In the genomic region with DNA sequence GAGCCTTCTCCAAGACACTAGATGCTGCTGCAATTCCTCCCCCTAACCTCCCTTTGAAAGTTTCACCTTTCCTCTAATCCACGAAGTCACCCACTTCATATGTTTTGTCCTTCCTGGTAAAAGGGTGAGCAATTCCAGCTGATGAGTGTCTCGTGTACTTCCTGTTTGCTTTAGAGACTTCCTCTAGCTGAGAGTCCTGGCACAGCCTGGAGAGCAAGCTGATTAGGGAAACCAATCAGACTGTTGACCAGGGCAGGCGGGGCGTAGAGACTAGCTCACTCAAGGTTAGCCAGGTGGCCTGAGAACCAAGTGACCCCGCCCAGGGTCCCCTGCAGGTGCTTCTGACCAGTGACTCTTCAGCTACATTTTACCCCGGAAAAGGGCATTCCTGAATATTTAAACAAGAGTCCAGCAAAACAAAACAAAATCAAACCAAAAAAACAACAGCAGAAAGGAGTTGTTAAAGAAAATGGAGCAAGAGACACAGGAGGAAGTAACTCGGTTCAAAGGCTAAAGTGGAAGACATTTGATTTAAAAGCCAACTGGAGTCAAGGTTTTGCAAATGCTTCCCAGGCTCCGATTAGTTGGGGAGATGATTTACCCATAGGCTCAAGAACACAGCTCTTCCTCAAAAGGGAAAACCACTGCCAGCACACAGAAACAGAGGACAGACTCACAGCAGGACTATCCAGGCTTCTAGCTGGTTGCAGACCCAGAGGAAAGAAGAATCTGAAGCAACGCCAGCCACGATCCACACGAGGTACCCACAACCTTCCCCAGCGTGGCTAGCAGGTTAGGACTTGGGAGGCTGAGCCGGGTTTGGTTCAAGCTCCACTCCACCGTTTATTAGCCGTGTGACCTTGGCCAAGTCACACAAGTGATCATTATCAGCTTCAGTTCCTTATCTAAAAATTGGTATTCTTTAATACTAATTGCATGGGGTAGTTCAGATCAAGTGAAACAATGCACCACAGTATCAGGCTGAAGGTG, we compare ENCODE assay signal across 8 cellular contexts. TPM values are rescaled to one million over a fixed set of nuclear protein-coding genes. Genes with fewer than 3 reads are reported as not detected.
A peak's percentile ranks its signal among the peaks of the same experiment; 100 is the strongest.
DNase-seq lines count a peak whose midpoint lies in the region; ATAC-seq, FAIRE-seq and TF ChIP-seq lines count a peak whose summit lies in the region.

No MANE protein-coding gene starts in this region.

- peak overlapping the region; percentile 64 for H3K27ac Mint-ChIP-seq in Caco-2 (ENCODE audit: unreplicated experiment)

- peak overlapping the region; percentile 32 to 71 for H3K27ac ChIP-seq in testis

- CTCF ChIA-PET in Caco-2 (lab: Charles Lee) = interaction anchor here (0.5 to 1.1 kb wide), 3 partner anchors 18 to 271 kb away, joined by 4 to 8 read pairs (median 5); a partner anchor contains a TSS

- H3K4me3 Mint-ChIP-seq in Caco-2 (ENCODE audit: unreplicated experiment) = no peak overlapping the region

- WGBS in testis, 2 donors = 41 to 46% methylated on average over 15 of the region's 15 CpGs

- H3K4me3 ChIP-seq in Caco-2 (ENCODE audit: low read depth, low read length) (no peak overlapping the region), testis (no peak overlapping the region)

- H3K27me3 Mint-ChIP-seq in Caco-2 (ENCODE audit: insufficient read depth, unreplicated experiment) = no peaks in the 10 kb centered on the region

- DNase-seq in Caco-2 (peak; percentile 60 to 80), NCI-H1417 (lab: John Stamatoyannopoulos, UW) (peak in 2 of 3 experiments; percentile 45 to 66), amniotic epithelial cell (ENCODE audit: low read depth) (peak; percentile 90), testis (peak; percentile 58), activated gamma-delta T cell (lab: John Stamatoyannopoulos, UW) (no peak), hippocampal formation (lab: John Stamatoyannopoulos, UW) (no peak)

- H3K36me3 ChIP-seq in Caco-2 (ENCODE audit: control insufficient read depth, insufficient read depth, low read length) (no peaks in the 10 kb centered on the region), testis (ENCODE audit: low read depth, missing control alignments) (no peaks in the 10 kb centered on the region)

- H3K4me1 ChIP-seq in Caco-2 (peaks cover 13% of the 10 kb centered on the region), testis (peaks cover 53% of the 10 kb centered on the region)

- POLR2A ChIA-PET in Caco-2 (lab: Charles Lee) = interaction anchor here (0.6 to 1.3 kb wide), 4 partner anchors 15 to 547 kb away, joined by 3 to 5 read pairs (median 3); a partner anchor contains a TSS

- peaks cover 35% of the 10 kb centered on the region for H3K36me3 Mint-ChIP-seq in Caco-2 (ENCODE audit: insufficient read depth, unreplicated experiment)

- no peak for ATAC-seq in HG02885 (IDR thresholded peaks at IDR 0.05; ENCODE audit: poor library complexity, unreplicated experiment)

- TF ChIP-seq CTCF in Caco-2 (IDR thresholded peaks at IDR 0.05; ENCODE audit: insufficient read depth in 1 of 2, low read depth in 1 of 2, low read length in 1 of 2, severe bottlenecking in 1 of 2, unreplicated experiment in 1 of 2) (no peak), testis (IDR thresholded peaks at IDR 0.05) (no peak)

- no TSS peak for BruUV-seq in Caco-2 (replicated peaks; lab: Mats Ljungman, UMichigan)

- intact Hi-C loops in Caco-2 (cut with micrococcal nuclease; ENCODE audit: unreplicated experiment) = no loop called here
- intact Hi-C loops in testis (cut with DNase I; ENCODE audit: low total_unique reads) = no loop called here

- H3K9me3 ChIP-seq in Caco-2 (no peaks in the 10 kb centered on the region), testis (no peaks in the 10 kb centered on the region)

- TF ChIP-seq POLR2A in testis (IDR thresholded peaks at IDR 0.05) = no peak

- no peaks in the 10 kb centered on the region for H3K9me3 Mint-ChIP-seq in Caco-2 (ENCODE audit: unreplicated experiment)

- no peaks in the 10 kb centered on the region for H3K27me3 ChIP-seq in Caco-2 (replicated peaks; ENCODE audit: control insufficient read depth, insufficient read depth, low read length)
- H3K27me3 ChIP-seq in testis = no peaks in the 10 kb centered on the region

- H3K4me1 Mint-ChIP-seq in Caco-2 (ENCODE audit: low read depth, unreplicated experiment) = peaks cover 6% of the 10 kb centered on the region

- FAIRE-seq in islet of Langerhans (lab: Jason Lieb, UNC) = peak; percentile 99

RNA-seq across cellular contexts. Expression of a gene that starts 13.4 kb away (rescaled TPM):
- total RNA-seq in Caco-2 (2022) (not detected in 2 replicates), testis (1 to 10 TPM; 6.9 to 9.8 TPM)
- 12.9 TPM for polyA plus RNA-seq in testis (ENCODE audit: insufficient read depth, low read depth, low replicate concordance)

RNA-seq across cellular contexts. Expression of a gene that starts 14.8 kb away (rescaled TPM):
- total RNA-seq in Caco-2 (2022) = 46.5 and 56.2 TPM in 2 replicates
- total RNA-seq in testis = 100 to 1,000 TPM; 109 to 111 TPM
- polyA plus RNA-seq in testis (ENCODE audit: insufficient read depth, low read depth, low replicate concordance) = 37.6 TPM

RNA-seq across cellular contexts. Expression of a gene that starts 18.8 kb away (rescaled TPM):
- total RNA-seq in Caco-2 (2022) (151 and 155 TPM in 2 replicates), testis (100 to 1,000 TPM in 1 of 2 donors, 10 to 100 TPM in 1; 96.0 to 152 TPM)
- 139 TPM for polyA plus RNA-seq in testis (ENCODE audit: insufficient read depth, low read depth, low replicate concordance)

RNA-seq across cellular contexts. Expression of a gene that starts 23.4 kb away (rescaled TPM):
- total RNA-seq in Caco-2 (2022) = 0.79 TPM in 2 replicates
- total RNA-seq in testis = 10 to 100 TPM; 35.9 to 51.1 TPM
- 56.3 TPM for polyA plus RNA-seq in testis (ENCODE audit: insufficient read depth, low read depth, low replicate concordance)

RNA-seq across cellular contexts. Expression of a gene that starts 37.7 kb away (rescaled TPM):
- total RNA-seq in Caco-2 (2022) = 1.00 and 1.5 TPM in 2 replicates
- total RNA-seq in testis = 10 to 100 TPM; 17.9 to 26.6 TPM
- polyA plus RNA-seq in testis (ENCODE audit: insufficient read depth, low read depth, low replicate concordance) = 21.4 TPM

Comparison
In these comparisons a context has a peak if more than half of its experiments do, and no peak if none do; other contexts are left out.
1. DNase-seq: peak in Caco-2 (2 of 2), NCI-H1417 (2 of 3), amniotic epithelial cell (single experiment) and testis (single experiment); none in activated gamma-delta T cell (single experiment) and hippocampal formation (0 of 2).